In the genomic region with DNA sequence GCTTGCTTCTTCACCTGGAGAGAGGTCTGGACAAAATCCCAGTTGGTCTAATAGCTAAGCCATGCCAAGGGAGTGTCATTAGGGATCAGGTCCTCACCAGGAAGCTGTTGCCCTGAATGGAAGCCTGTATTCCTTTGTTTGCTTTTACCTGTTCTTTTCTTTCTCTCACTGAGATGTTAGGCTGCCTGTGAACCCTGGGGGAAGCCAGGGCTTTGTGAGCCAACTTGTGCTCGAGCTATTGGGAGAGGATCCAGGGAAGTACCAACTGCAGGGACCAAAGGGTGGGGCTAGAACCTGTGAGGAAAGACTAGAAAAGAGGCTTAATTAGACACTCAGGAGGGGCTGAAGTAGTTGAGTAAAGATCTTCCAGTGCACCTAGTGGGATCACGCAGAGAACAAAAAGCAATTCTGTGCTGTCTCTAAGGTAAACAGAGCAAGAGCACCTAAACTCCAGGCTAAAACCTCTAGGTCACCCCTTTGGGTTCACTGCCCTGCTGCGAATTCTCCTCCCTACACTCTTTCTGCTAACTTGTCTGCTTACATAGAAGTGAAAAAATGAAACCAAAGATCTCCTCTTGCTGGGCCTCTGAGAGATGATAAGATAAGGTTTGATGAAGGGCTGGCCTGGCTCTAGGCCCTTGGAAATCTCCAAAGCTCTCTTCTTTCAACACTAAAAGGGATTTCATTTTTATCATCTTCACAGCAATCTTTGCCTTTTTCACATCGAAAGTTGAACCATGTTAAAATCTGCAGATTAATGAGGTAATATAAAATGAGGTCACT, we compare ENCODE assay signal across 18 cellular contexts.
A peak's percentile ranks its signal among the peaks of the same experiment; 100 is the strongest.
DNase-seq lines count a peak whose midpoint lies in the region; ATAC-seq and TF ChIP-seq lines count a peak whose summit lies in the region.
"Had no signal": no experiment of that assay in that cellular context is flagged by ENCODE, and none has a peak within 500 bp of the region (broad histone marks: within the 10 kb centered on the region; RNA-seq: fewer than 3 reads in every experiment).

No MANE protein-coding gene starts in this region.

- ATAC-seq in GM21825 (IDR thresholded peaks at IDR 0.05; ENCODE audit: unreplicated experiment) (no peak), GM19397 (IDR thresholded peaks at IDR 0.05; ENCODE audit: unreplicated experiment) (no peak), GM19467 (IDR thresholded peaks at IDR 0.05; ENCODE audit: unreplicated experiment) (no peak), GM18519 (IDR thresholded peaks at IDR 0.05; ENCODE audit: low FRiP score, unreplicated experiment) (no peak)
- ATAC-seq: PC-3; stimulated activated memory B cell treated with anti-CD40 and anti-IgM and Interleukin-4, amounts not matched to agents 10 μg/mL and 1 μg/mL and 100 μg/mL, for 72 hours had no signal

- no peak for TF ChIP-seq CTCF in fibroblast of the aortic adventitia (IDR thresholded peaks at IDR 0.05; ENCODE audit: insufficient read depth, low read length)

- DNase-seq in DMS79 (lab: John Stamatoyannopoulos, UW) (peak; percentile 10), NCI-H146 treated with DMSO at 0.1 percent for 48 hours (lab: John Stamatoyannopoulos, UW; ENCODE audit: unreplicated experiment) (peak; percentile 81), NCI-H774 (lab: John Stamatoyannopoulos, UW) (peak; percentile 41), fibroblast of the aortic adventitia (ENCODE audit: low read depth) (peak; percentile 18)
- DNase-seq: activated naive CD4-positive, alpha-beta T cell; DMS53; endodermal cell; NCI-H510A treated with DMSO at 0.1 percent for 48 hours; nucleus accumbens; PC-3; tibial artery had no signal

- no peak overlapping the region for H3K4me3 ChIP-seq in fibroblast of the aortic adventitia (ENCODE audit: low read depth, low read length)
- H3K4me3 ChIP-seq: ascending aorta, lung, tibial artery had no signal

Comparison
In these comparisons a context has a peak if more than half of its experiments do, and no peak if none do; other contexts are left out.
1. DNase-seq: peak in every context shown above with its lines; median percentile 81 in NCI-H146 treated with DMSO at 0.1 percent for 48 hours; 41 in NCI-H774; 18 in fibroblast of the aortic adventitia; 10 in DMS79.